13 cellular contexts compared by ENCODE assay signal in the genomic region with DNA sequence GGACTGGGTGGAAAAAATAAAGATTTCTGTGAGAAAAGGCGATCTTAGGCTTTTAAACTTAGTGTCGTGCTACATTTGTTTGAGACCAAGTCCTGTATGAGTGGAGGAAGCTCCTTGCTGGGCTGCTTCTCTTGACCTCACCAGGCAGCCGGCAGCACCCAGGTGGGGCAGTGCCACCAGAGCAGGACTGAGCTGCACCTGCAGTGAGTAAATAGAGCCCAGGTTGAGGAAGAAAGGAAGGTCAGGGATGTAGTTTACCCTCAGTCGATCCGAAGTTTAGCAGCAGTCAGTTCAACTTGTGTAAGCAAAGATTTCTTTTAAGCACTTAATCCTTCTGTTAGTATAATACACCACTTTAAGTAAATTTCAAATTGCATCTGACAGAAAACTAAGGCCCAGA. TPM values are rescaled to one million over a fixed set of nuclear protein-coding genes. Genes with fewer than 3 reads are reported as not detected.
DNase-seq lines count a peak whose midpoint lies in the region; ATAC-seq and TF ChIP-seq lines count a peak whose summit lies in the region.
"Had no signal": no experiment of that assay in that cellular context is flagged by ENCODE, and none has a peak within 500 bp of the region (broad histone marks: within the 10 kb centered on the region; RNA-seq: fewer than 3 reads in every experiment).

No MANE protein-coding gene starts in this region.

- peaks cover 35 to 100% (median 52%) of the 10 kb centered on the region in 3 donors for H3K4me1 ChIP-seq in gastroesophageal sphincter
- peaks cover 100% of the 10 kb centered on the region for H3K4me1 ChIP-seq in psoas muscle

- H3K27me3 ChIP-seq in gastroesophageal sphincter (no peaks in the 10 kb centered on the region), psoas muscle (ENCODE audit: insufficient read depth in 3 of 3, low read length in 2 of 3) (no peaks in the 10 kb centered on the region)

- no peaks in the 10 kb centered on the region for H3K9me3 ChIP-seq in gastroesophageal sphincter
- no peaks in the 10 kb centered on the region for H3K9me3 ChIP-seq in psoas muscle

- intact Hi-C loops in psoas muscle (cut with DNase I): no loop called here

- no peak overlapping the region for H3K4me3 ChIP-seq in gastroesophageal sphincter
- H3K4me3 ChIP-seq in psoas muscle: no peak overlapping the region

- no peak for TF ChIP-seq POLR2A in gastroesophageal sphincter (IDR thresholded peaks at IDR 0.05)

- no peak for TF ChIP-seq EP300 in gastroesophageal sphincter (IDR thresholded peaks at IDR 0.05)

- TF ChIP-seq CTCF in gastroesophageal sphincter (IDR thresholded peaks at IDR 0.05) (no peak), psoas muscle (IDR thresholded peaks at IDR 0.05) (no peak)

- peaks cover 0 to 31% of the 10 kb centered on the region in 2 donors for H3K36me3 ChIP-seq in gastroesophageal sphincter
- peaks cover 0 to 18% of the 10 kb centered on the region in 2 donors for H3K36me3 ChIP-seq in psoas muscle (ENCODE audit: insufficient read depth in 1 of 2, low read depth in 1 of 2)

- DNase-seq in DMS53 (lab: John Stamatoyannopoulos, UW): peak; percentile 65
- DNase-seq in NCI-H69 (lab: John Stamatoyannopoulos, UW): peak; percentile 53
- no peak for DNase-seq in psoas muscle
- no peak for DNase-seq in stimulated activated naive CD4-positive, alpha-beta T cell treated with Interleukin-2 at 50 U/mL for 16 hours (lab: John Stamatoyannopoulos, UW)
- DNase-seq in stimulated activated CD8-positive, alpha-beta memory T cell treated with anti-CD3 and anti-CD28 coated beads, Interleukin-4, amount 100 ng/mL, for 48 hours: no peak
- no peak for DNase-seq in RPMI8226
- DNase-seq: DMS 273 treated with DMSO at 0.1 percent for 48 hours; effector memory CD4-positive, alpha-beta T cell; hypothalamus; midbrain; NCI-H524 treated with DMSO at 0.1 percent for 48 hours had no signal

- H3K27ac ChIP-seq in gastroesophageal sphincter (peak overlapping the region in 3 of 4 donors; percentile 67 to 74 (median 74)), psoas muscle (peak overlapping the region; percentile 47)

- ATAC-seq in gastroesophageal sphincter (no peak), psoas muscle (no peak)

- 36 to 44% methylated on average over 3 to 4 of the region's 5 CpGs for WGBS in gastroesophageal sphincter (ENCODE audit: low coverage in 1 of 2), 2 donors
- WGBS in psoas muscle, 3 donors: 47 to 74% (median 56%) methylated on average over 5 of the region's 5 CpGs

RNA-seq across cellular contexts. Expression of a gene that starts 13.6 kb away (rescaled TPM):
- total RNA-seq in gastroesophageal sphincter (100 to 1,000 TPM in 2 of 4 donors, 10 to 100 TPM in 2; 75.1 to 120 (median 101) TPM), psoas muscle (10 to 100 TPM; 73.2 to 92.2 (median 84.1) TPM)
- 100 to 1,000 TPM in 2 of 3 donors, 10 to 100 TPM in 1; 53.2 to 146 (median 118) TPM for polyA plus RNA-seq in psoas muscle

RNA-seq across cellular contexts. Expression of a gene that starts 44.1 kb away (rescaled TPM):
- 1 to 10 TPM in 1 of 4 donors, under 1 TPM in 3; 0.23 to 1.2 (median 0.45) TPM for total RNA-seq in gastroesophageal sphincter
- under 1 TPM; 0.22 to 0.65 (median 0.49) TPM for total RNA-seq in psoas muscle
- polyA plus RNA-seq in psoas muscle: under 1 TPM in 2 of 3 donors, not detected in 1; 0.27 to 0.29 TPM
- total RNA-seq: SK-MEL-5 had no signal

RNA-seq across cellular contexts. Expression of a gene that starts 45.3 kb away (rescaled TPM):
- total RNA-seq in gastroesophageal sphincter (100 to 1,000 TPM; 125 to 330 (median 237) TPM), psoas muscle (10 to 100 TPM; 47.7 to 56.0 (median 52.2) TPM)
- polyA plus RNA-seq in psoas muscle: 10 to 100 TPM; 32.8 to 55.6 (median 48.9) TPM

RNA-seq across cellular contexts. Expression of a gene that starts 55.6 kb away (rescaled TPM):
- 10 to 100 TPM in 2 of 4 donors, 1 to 10 TPM in 2; 3.6 to 18.9 (median 10.3) TPM for total RNA-seq in gastroesophageal sphincter
- 10 to 100 TPM; 15.6 to 19.3 (median 17.8) TPM for total RNA-seq in psoas muscle
- 10 to 100 TPM; 10.4 to 21.6 (median 17.8) TPM for polyA plus RNA-seq in psoas muscle

Comparison
In these comparisons a context has a peak if more than half of its experiments do, and no peak if none do; other contexts are left out.
1. DNase-seq: peak in DMS53 (single experiment) and NCI-H69 (single experiment); none in psoas muscle (0 of 2), stimulated activated naive CD4-positive, alpha-beta T cell treated with Interleukin-2 at 50 U/mL for 16 hours (single experiment), stimulated activated CD8-positive, alpha-beta memory T cell treated with anti-CD3 and anti-CD28 coated beads, Interleukin-4, amount 100 ng/mL, for 48 hours (single experiment) and RPMI8226 (single experiment).